Comparison of ENCODE assay signal across 8 cellular contexts in the genomic region with DNA sequence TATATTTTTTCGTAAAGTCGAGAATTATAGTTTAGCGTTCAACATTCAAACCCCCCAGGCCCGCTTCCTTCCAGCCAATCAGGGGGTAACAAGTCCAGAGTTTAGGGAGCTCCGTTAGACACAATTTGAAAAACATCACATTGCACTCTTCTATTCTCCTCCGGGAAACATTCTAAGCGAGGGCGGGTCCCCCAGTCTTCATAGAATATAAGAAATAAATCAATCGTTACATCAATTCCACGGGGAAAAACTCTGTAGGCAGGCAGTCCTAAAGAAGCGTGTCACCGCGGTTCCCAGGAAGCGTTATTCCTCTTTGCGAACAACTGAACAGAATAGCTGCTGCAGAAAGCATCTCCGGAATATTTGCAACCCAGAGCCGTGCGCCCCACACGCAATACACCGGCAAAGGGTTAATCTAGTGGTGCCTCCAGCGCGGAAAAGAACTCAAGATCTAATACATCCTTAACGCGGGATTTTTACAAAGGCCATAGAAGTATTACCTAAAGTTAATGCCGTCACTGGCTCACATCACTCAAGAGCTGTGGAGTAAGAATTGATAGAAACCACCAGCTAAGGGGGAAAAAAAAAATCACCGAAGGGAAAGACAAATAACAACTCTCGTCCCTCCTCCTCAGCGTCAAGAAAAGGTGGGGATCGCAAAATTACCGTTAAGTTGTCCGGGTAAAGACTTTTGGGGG.
DNase-seq lines count a peak whose midpoint lies in the region; ATAC-seq and TF ChIP-seq lines count a peak whose summit lies in the region.

No MANE protein-coding gene starts in this region.

- peak overlapping the region; percentile 97 for H3K4me3 Mint-ChIP-seq in activated T-helper 17 cell treated with anti-CD3 and anti-CD28 coated beads, Interleukin-2, amount 50 U/mL, for 72 hours

- H3K4me3 ChIP-seq in gastroesophageal sphincter (peak overlapping the region; percentile 62 to 78), trophoblast cell (ENCODE audit: low read depth, low read length) (peak overlapping the region; percentile 92)

- H3K9ac ChIP-seq in trophoblast cell (ENCODE audit: low read length): peak overlapping the region; percentile 79

- H3K79me1 ChIP-seq in trophoblast cell (ENCODE audit: low read length): peaks cover 8% of the 10 kb centered on the region

- no peak overlapping the region for H2BK120ac ChIP-seq in trophoblast cell (ENCODE audit: insufficient read depth, low read length, poor library complexity)

- H4K8ac ChIP-seq in trophoblast cell (ENCODE audit: low read depth, low read length): peak overlapping the region; percentile 38

- TF ChIP-seq POLR2A in gastroesophageal sphincter (IDR thresholded peaks at IDR 0.05): no peak

- H3K27me3 ChIP-seq in gastroesophageal sphincter (no peaks in the 10 kb centered on the region), trophoblast cell (ENCODE audit: insufficient read depth, low read length) (no peaks in the 10 kb centered on the region)

- ATAC-seq in activated T-helper 17 cell treated with anti-CD3 and anti-CD28 coated beads, Interleukin-2, amount 50 U/mL, for 72 hours (replicated peaks): peak; percentile 8
- ATAC-seq in gastroesophageal sphincter (no peak), GM18861 (IDR thresholded peaks at IDR 0.05; ENCODE audit: unreplicated experiment) (no peak)

- H3K4me2 ChIP-seq in trophoblast cell (ENCODE audit: low read length): peak overlapping the region; percentile 99

- peaks cover 0 to 50% (median 3%) of the 10 kb centered on the region in 3 donors for H3K4me1 ChIP-seq in gastroesophageal sphincter
- no peaks in the 10 kb centered on the region for H3K4me1 ChIP-seq in trophoblast cell (ENCODE audit: control insufficient read depth in 1 of 2, insufficient read depth in 2 of 2, low read length in 2 of 2)

- H3K79me2 ChIP-seq in trophoblast cell (ENCODE audit: control insufficient read depth, insufficient read depth, low read length, poor library complexity): peaks cover 17% of the 10 kb centered on the region

- no peak for TF ChIP-seq CTCF in gastroesophageal sphincter (IDR thresholded peaks at IDR 0.05)

- WGBS in gastroesophageal sphincter (ENCODE audit: low coverage in 1 of 2), 2 donors: 0 to 2% methylated on average over 27 to 31 of the region's 31 CpGs
- WGBS in trophoblast cell (ENCODE audit: extremely low coverage, insufficient coverage, insufficient read length): no CpG with 5 or more reads among the region's 31 CpGs

- H3K9me3 ChIP-seq in gastroesophageal sphincter (no peaks in the 10 kb centered on the region), trophoblast cell (ENCODE audit: insufficient read depth, low read depth, low read length) (no peaks in the 10 kb centered on the region)

- no peak overlapping the region for H3K18ac ChIP-seq in trophoblast cell (ENCODE audit: low read length)

- DNase-seq in activated CD4-positive, CD25-positive, alpha-beta regulatory T cell treated with anti-CD3 and anti-CD28 coated beads, Interleukin-2, amount 50 U/mL, for 16 hours (ENCODE audit: low read depth, low spot score): peak; percentile 28
- DNase-seq in activated CD4-positive, CD25-positive, alpha-beta regulatory T cell (lab: John Stamatoyannopoulos, UW): no peak
- DNase-seq in NCI-H526 treated with DMSO at 0.1 percent for 48 hours (lab: John Stamatoyannopoulos, UW): peak; percentile 85
- peak in 1 of 2 donors; percentile 42 for DNase-seq in trophoblast cell
- no peak for DNase-seq in NCI-H187 treated with DMSO at 0.1 percent for 48 hours (lab: John Stamatoyannopoulos, UW)

- peak overlapping the region; percentile 96 for H3K27ac Mint-ChIP-seq in activated T-helper 17 cell treated with anti-CD3 and anti-CD28 coated beads, Interleukin-2, amount 50 U/mL, for 72 hours

- no peak overlapping the region for H4K12ac ChIP-seq in trophoblast cell (ENCODE audit: low read depth, low read length)

- TF ChIP-seq EP300 in gastroesophageal sphincter (IDR thresholded peaks at IDR 0.05): no peak

- peaks cover 10% of the 10 kb centered on the region for H3K4me1 Mint-ChIP-seq in activated T-helper 17 cell treated with anti-CD3 and anti-CD28 coated beads, Interleukin-2, amount 50 U/mL, for 72 hours

- peaks cover 3% of the 10 kb centered on the region for H3K27me3 Mint-ChIP-seq in activated T-helper 17 cell treated with anti-CD3 and anti-CD28 coated beads, Interleukin-2, amount 50 U/mL, for 72 hours

- H4K91ac ChIP-seq in trophoblast cell (ENCODE audit: low read depth, low read length): no peak overlapping the region

- H3K36me3 Mint-ChIP-seq in activated T-helper 17 cell treated with anti-CD3 and anti-CD28 coated beads, Interleukin-2, amount 50 U/mL, for 72 hours (ENCODE audit: low read depth): peaks cover 64% of the 10 kb centered on the region

- H2AK5ac ChIP-seq in trophoblast cell (ENCODE audit: low read length): no peak overlapping the region

- peak overlapping the region; percentile 77 for H3K4ac ChIP-seq in trophoblast cell (ENCODE audit: low read depth, low read length)

- H2AFZ ChIP-seq in trophoblast cell (ENCODE audit: insufficient read depth, low read length, poor library complexity): no peak overlapping the region

- H3K27ac ChIP-seq in gastroesophageal sphincter (peak overlapping the region; percentile 73 to 96 (median 91)), trophoblast cell (ENCODE audit: low read depth, low read length) (no peak overlapping the region)

- no peak overlapping the region for H3K14ac ChIP-seq in trophoblast cell (ENCODE audit: low read length)

- H2BK5ac ChIP-seq in trophoblast cell (ENCODE audit: low read depth, low read length, poor library complexity): no peak overlapping the region

- H3K9me3 Mint-ChIP-seq in activated T-helper 17 cell treated with anti-CD3 and anti-CD28 coated beads, Interleukin-2, amount 50 U/mL, for 72 hours: no peaks in the 10 kb centered on the region

- no peaks in the 10 kb centered on the region for H3K36me3 ChIP-seq in gastroesophageal sphincter
- no peaks in the 10 kb centered on the region for H3K36me3 ChIP-seq in trophoblast cell (ENCODE audit: control insufficient read depth in 1 of 2, insufficient read depth in 2 of 2, low read length in 2 of 2)

- H2BK12ac ChIP-seq in trophoblast cell (ENCODE audit: low read length): no peak overlapping the region

- H3K23ac ChIP-seq in trophoblast cell (ENCODE audit: low read length): no peak overlapping the region

Comparison
In these comparisons a context has a peak if more than half of its experiments do, and no peak if none do; other contexts are left out.
1. DNase-seq: peak in activated CD4-positive, CD25-positive, alpha-beta regulatory T cell treated with anti-CD3 and anti-CD28 coated beads, Interleukin-2, amount 50 U/mL, for 16 hours (single experiment) and NCI-H526 treated with DMSO at 0.1 percent for 48 hours (single experiment); none in activated CD4-positive, CD25-positive, alpha-beta regulatory T cell (0 of 4) and NCI-H187 treated with DMSO at 0.1 percent for 48 hours (single experiment).